ENCODE assay signal across 8 cellular contexts in the genomic region with DNA sequence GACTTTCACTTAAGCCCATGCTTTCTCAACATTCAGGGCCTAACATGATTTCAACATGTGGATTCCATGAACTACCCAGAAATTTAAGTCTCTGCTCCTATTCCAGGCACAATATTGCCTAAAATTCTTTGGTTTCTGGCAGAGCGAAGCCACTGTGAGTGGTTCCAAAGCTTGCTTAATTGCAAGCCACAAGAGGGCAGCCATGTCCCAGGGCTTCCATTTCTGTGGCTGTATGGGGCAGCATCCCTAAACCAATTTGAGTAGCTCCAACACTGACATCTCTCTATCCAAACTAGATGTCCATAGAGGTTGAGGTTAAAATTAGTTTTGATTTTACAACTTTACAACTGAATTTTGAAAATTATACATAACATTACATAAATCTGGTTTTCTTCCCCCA. TPM values are rescaled to one million over a fixed set of nuclear protein-coding genes. Genes with fewer than 3 reads are reported as not detected.
DNase-seq lines count a peak whose midpoint lies in the region; ATAC-seq and TF ChIP-seq lines count a peak whose summit lies in the region.

No MANE protein-coding gene starts in this region.

- no peak overlapping the region for H2BK12ac ChIP-seq in trophoblast cell (ENCODE audit: low read length)

- no peak overlapping the region for H3K4me2 ChIP-seq in trophoblast cell (ENCODE audit: low read length)

- H2AFZ ChIP-seq in trophoblast cell (ENCODE audit: insufficient read depth, low read length, poor library complexity) = no peak overlapping the region

- H3K27me3 ChIP-seq in trophoblast cell (ENCODE audit: insufficient read depth, low read length) (no peaks in the 10 kb centered on the region), uterus (no peaks in the 10 kb centered on the region)

- TF ChIP-seq POLR2A in uterus (IDR thresholded peaks at IDR 0.05) = no peak

- TF ChIP-seq CTCF in fibroblast of pulmonary artery (IDR thresholded peaks at IDR 0.05; ENCODE audit: low read length, missing control alignments) (peak; percentile 96), uterus (IDR thresholded peaks at IDR 0.05) (peak; percentile 46 to 57 (median 51))

- no peak overlapping the region for H4K8ac ChIP-seq in trophoblast cell (ENCODE audit: low read depth, low read length)

- H3K27ac ChIP-seq in trophoblast cell (ENCODE audit: low read depth, low read length) (no peak overlapping the region), uterus (no peak overlapping the region)

- H3K79me1 ChIP-seq in trophoblast cell (ENCODE audit: low read length) = no peaks in the 10 kb centered on the region

- H3K36me3 ChIP-seq in trophoblast cell (ENCODE audit: control insufficient read depth in 1 of 2, insufficient read depth in 2 of 2, low read length in 2 of 2) (no peaks in the 10 kb centered on the region), uterus (no peaks in the 10 kb centered on the region)

- intact Hi-C loops in uterus (cut with DNase I; ENCODE audit: low total_unique reads) = no loop called here

- ATAC-seq in HG02642 (IDR thresholded peaks at IDR 0.05; ENCODE audit: poor library complexity, unreplicated experiment) = peak; percentile 95

- H3K9ac ChIP-seq in trophoblast cell (ENCODE audit: low read length) = no peak overlapping the region

- H4K12ac ChIP-seq in trophoblast cell (ENCODE audit: low read depth, low read length) = no peak overlapping the region

- H3K4me1 ChIP-seq in trophoblast cell (ENCODE audit: control insufficient read depth in 1 of 2, insufficient read depth in 2 of 2, low read length in 2 of 2) (no peaks in the 10 kb centered on the region), uterus (no peaks in the 10 kb centered on the region)

- no peak overlapping the region for H3K14ac ChIP-seq in trophoblast cell (ENCODE audit: low read length)

- H3K79me2 ChIP-seq in trophoblast cell (ENCODE audit: control insufficient read depth, insufficient read depth, low read length, poor library complexity) = no peaks in the 10 kb centered on the region

- H3K4me3 ChIP-seq in fibroblast of pulmonary artery (replicated peaks; ENCODE audit: low read depth, low read length) = no peak overlapping the region
- H3K4me3 ChIP-seq in trophoblast cell (ENCODE audit: low read depth, low read length) = no peak overlapping the region
- no peak overlapping the region for H3K4me3 ChIP-seq in uterus

- no peak overlapping the region for H4K91ac ChIP-seq in trophoblast cell (ENCODE audit: low read depth, low read length)

- H3K9me3 ChIP-seq in trophoblast cell (ENCODE audit: insufficient read depth, low read depth, low read length) (no peaks in the 10 kb centered on the region), uterus (no peaks in the 10 kb centered on the region)

- no CpG with 5 or more reads among the region's 1 CpG for WGBS in trophoblast cell (ENCODE audit: extremely low coverage, insufficient coverage, insufficient read length)

- DNase-seq in SIG-M5 treated with dmso at 0.1 percent for 504 hours (lab: John Stamatoyannopoulos, UW; ENCODE audit: unreplicated experiment) (peak; percentile 16), SIG-M5 (lab: John Stamatoyannopoulos, UW) (no peak), NCI-H446 treated with DMSO at 0.1 percent for 48 hours (lab: John Stamatoyannopoulos, UW) (peak; percentile 6), activated T-cell treated with anti-CD3 and anti-CD28 coated beads for 24 hours (ENCODE audit: low read depth) (peak; percentile 52), fibroblast of pulmonary artery (ENCODE audit: low read depth) (peak; percentile 81), trophoblast cell (peak; percentile 12 to 74), uterus (peak; percentile 30)

- no peak overlapping the region for H2AK5ac ChIP-seq in trophoblast cell (ENCODE audit: low read length)

- H3K23ac ChIP-seq in trophoblast cell (ENCODE audit: low read length) = no peak overlapping the region

- no peak overlapping the region for H3K18ac ChIP-seq in trophoblast cell (ENCODE audit: low read length)

- H2BK5ac ChIP-seq in trophoblast cell (ENCODE audit: low read depth, low read length, poor library complexity) = no peak overlapping the region

- no peak overlapping the region for H2BK120ac ChIP-seq in trophoblast cell (ENCODE audit: insufficient read depth, low read length, poor library complexity)

- no peak overlapping the region for H3K4ac ChIP-seq in trophoblast cell (ENCODE audit: low read depth, low read length)

RNA-seq across cellular contexts. Expression of a gene that starts 56.3 kb away (rescaled TPM):
- polyA plus RNA-seq in trophoblast cell (2013) = 11.1 and 11.3 TPM in 2 replicates
- total RNA-seq in uterus = 10 to 100 TPM; 35.8 to 79.2 (median 66.1) TPM
